In genomic region chr3:50610181-50610971, GRCh38 we compare ENCODE assay signal across 8 cellular contexts. TPM values are rescaled to one million over a fixed set of nuclear protein-coding genes. Genes with fewer than 3 reads are reported as not detected.
DNase-seq lines count a peak whose midpoint lies in the region; ATAC-seq and TF ChIP-seq lines count a peak whose summit lies in the region.

No MANE protein-coding gene starts in this region.

- H3K4me1 Mint-ChIP-seq in dendritic cell treated with granulocyte-macrophage colony-stimulating factor and Interleukin-4, amounts not matched to agents 40 ng/mL and 50 ng/mL, for 4 days (ENCODE audit: low read depth): peaks cover 53% of the 10 kb centered on the region
- peaks cover 68 to 80% of the 10 kb centered on the region in 2 donors for H3K4me1 Mint-ChIP-seq in natural killer cell treated with Interleukin-12 subunit alpha and Interleukin-12 subunit beta and Interleukin-15 and Interleukin-18, amount 100 ng/mL, for 72 hours (ENCODE audit: low read depth in 2 of 2)

- no peak for TF ChIP-seq CTCF in AG10803 (conservative IDR thresholded peaks at IDR 0.05; ENCODE audit: low read length)
- TF ChIP-seq CTCF in Peyer's patch (IDR thresholded peaks at IDR 0.05): no peak

- no peak for ATAC-seq in natural killer cell treated with Interleukin-12 subunit alpha and Interleukin-12 subunit beta and Interleukin-15 and Interleukin-18, amount 100 ng/mL, for 72 hours
- no peak for ATAC-seq in GM19452 (IDR thresholded peaks at IDR 0.05; ENCODE audit: unreplicated experiment)

- intact Hi-C loops in dendritic cell treated with granulocyte-macrophage colony-stimulating factor and Interleukin-4, amounts not matched to agents 40 ng/mL and 50 ng/mL, for 4 days (cut with micrococcal nuclease): loop anchor here (5.0 kb wide), 1 partner anchor 263 kb away; the partner anchor contains the start of gene ZMYND10

- H3K9me3 Mint-ChIP-seq in dendritic cell treated with granulocyte-macrophage colony-stimulating factor and Interleukin-4, amounts not matched to agents 40 ng/mL and 50 ng/mL, for 4 days: no peaks in the 10 kb centered on the region
- H3K9me3 Mint-ChIP-seq in natural killer cell treated with Interleukin-12 subunit alpha and Interleukin-12 subunit beta and Interleukin-15 and Interleukin-18, amount 100 ng/mL, for 72 hours: no peaks in the 10 kb centered on the region

- DNase-seq in AG10803 (ENCODE audit: low read depth) (no peak), Peyer's patch (peak in 2 of 3 donors; percentile 85 to 87), NOMO-1 treated with dmso at 0.1 percent for 144 hours (lab: John Stamatoyannopoulos, UW; ENCODE audit: unreplicated experiment) (no peak), GM19240 (ENCODE audit: insufficient read length, low spot score) (no peak), T-helper 9 cell (no peak)
- DNase-seq in natural killer cell treated with Interleukin-12 subunit alpha and Interleukin-12 subunit beta and Interleukin-15 and Interleukin-18, amount 100 ng/mL, for 72 hours (ENCODE audit: low spot score): no peak

- peaks cover 0 to 25% (median 0%) of the 10 kb centered on the region in 3 donors for H3K36me3 ChIP-seq in Peyer's patch

- no peaks in the 10 kb centered on the region for H3K9me3 ChIP-seq in Peyer's patch

- peaks cover 97% of the 10 kb centered on the region for H3K36me3 Mint-ChIP-seq in dendritic cell treated with granulocyte-macrophage colony-stimulating factor and Interleukin-4, amounts not matched to agents 40 ng/mL and 50 ng/mL, for 4 days (ENCODE audit: low read depth)
- H3K36me3 Mint-ChIP-seq in natural killer cell treated with Interleukin-12 subunit alpha and Interleukin-12 subunit beta and Interleukin-15 and Interleukin-18, amount 100 ng/mL, for 72 hours: peaks cover 30% of the 10 kb centered on the region

- H3K27me3 Mint-ChIP-seq in dendritic cell treated with granulocyte-macrophage colony-stimulating factor and Interleukin-4, amounts not matched to agents 40 ng/mL and 50 ng/mL, for 4 days: no peaks in the 10 kb centered on the region
- H3K27me3 Mint-ChIP-seq in natural killer cell treated with Interleukin-12 subunit alpha and Interleukin-12 subunit beta and Interleukin-15 and Interleukin-18, amount 100 ng/mL, for 72 hours: no peaks in the 10 kb centered on the region

- H3K27ac Mint-ChIP-seq in dendritic cell treated with granulocyte-macrophage colony-stimulating factor and Interleukin-4, amounts not matched to agents 40 ng/mL and 50 ng/mL, for 4 days: peak overlapping the region; percentile 99
- H3K27ac Mint-ChIP-seq in natural killer cell treated with Interleukin-12 subunit alpha and Interleukin-12 subunit beta and Interleukin-15 and Interleukin-18, amount 100 ng/mL, for 72 hours: peak overlapping the region; percentile 99

- no peak for TF ChIP-seq POLR2A in Peyer's patch (IDR thresholded peaks at IDR 0.05)

- H3K4me1 ChIP-seq in Peyer's patch: peaks cover 0 to 70% (median 13%) of the 10 kb centered on the region in 4 donors

- H3K4me3 Mint-ChIP-seq in dendritic cell treated with granulocyte-macrophage colony-stimulating factor and Interleukin-4, amounts not matched to agents 40 ng/mL and 50 ng/mL, for 4 days: peak overlapping the region; percentile 99
- H3K4me3 Mint-ChIP-seq in natural killer cell treated with Interleukin-12 subunit alpha and Interleukin-12 subunit beta and Interleukin-15 and Interleukin-18, amount 100 ng/mL, for 72 hours: peak overlapping the region; percentile 91

- H3K27me3 ChIP-seq in Peyer's patch: no peaks in the 10 kb centered on the region

- peak overlapping the region; percentile 81 to 92 (median 88) for H3K27ac ChIP-seq in Peyer's patch

- peak overlapping the region; percentile 74 for H3K4me3 ChIP-seq in AG10803 (ENCODE audit: low read length)
- peak overlapping the region; percentile 55 to 87 (median 68) for H3K4me3 ChIP-seq in Peyer's patch

RNA-seq across cellular contexts. Expression of gene CISH, which starts 1.2 kb away (rescaled TPM):
- total RNA-seq in Peyer's patch: 10 to 100 TPM in 3 of 4 donors, 1 to 10 TPM in 1; 9.7 to 13.5 (median 10.9) TPM
- 100 to 1,000 TPM; 146 to 151 TPM for total RNA-seq in natural killer cell treated with Interleukin-12 subunit alpha and Interleukin-12 subunit beta and Interleukin-15 and Interleukin-18, amount 100 ng/mL, for 72 hours

RNA-seq across cellular contexts. Expression of gene MAPKAPK3, which starts 6.6 kb away (rescaled TPM):
- 10 to 100 TPM; 25.6 to 44.0 (median 30.0) TPM for total RNA-seq in Peyer's patch
- 100 to 1,000 TPM in 1 of 2 donors, 10 to 100 TPM in 1; 84.8 to 106 TPM for total RNA-seq in natural killer cell treated with Interleukin-12 subunit alpha and Interleukin-12 subunit beta and Interleukin-15 and Interleukin-18, amount 100 ng/mL, for 72 hours

RNA-seq across cellular contexts. Expression of gene HEMK1, which starts 41.1 kb away (rescaled TPM):
- total RNA-seq in Peyer's patch: 10 to 100 TPM in 3 of 4 donors, 1 to 10 TPM in 1; 8.6 to 15.3 (median 12.5) TPM
- total RNA-seq in natural killer cell treated with Interleukin-12 subunit alpha and Interleukin-12 subunit beta and Interleukin-15 and Interleukin-18, amount 100 ng/mL, for 72 hours: 10 to 100 TPM; 31.5 to 48.4 TPM

RNA-seq across cellular contexts. Expression of gene C3orf18, which starts 42.8 kb away (rescaled TPM):
- total RNA-seq in Peyer's patch: 10 to 100 TPM in 1 of 4 donors, 1 to 10 TPM in 2, not detected in 1; 1.1 to 26.4 (median 3.2) TPM
- total RNA-seq in natural killer cell treated with Interleukin-12 subunit alpha and Interleukin-12 subunit beta and Interleukin-15 and Interleukin-18, amount 100 ng/mL, for 72 hours: 1 to 10 TPM; 5.1 to 6.2 TPM

Comparison
In these comparisons a context has a peak if more than half of its experiments do, and no peak if none do; other contexts are left out.
1. DNase-seq: peak in Peyer's patch (2 of 3); none in AG10803 (single experiment), natural killer cell treated with Interleukin-12 subunit alpha and Interleukin-12 subunit beta and Interleukin-15 and Interleukin-18, amount 100 ng/mL, for 72 hours (single experiment), NOMO-1 treated with dmso at 0.1 percent for 144 hours (single experiment), GM19240 (single experiment) and T-helper 9 cell (single experiment).
2. RNA of gene CISH, which starts 1.2 kb away (total RNA-seq): 146 to 151 TPM in natural killer cell treated with Interleukin-12 subunit alpha and Interleukin-12 subunit beta and Interleukin-15 and Interleukin-18, amount 100 ng/mL, for 72 hours; 9.7 to 13.5 TPM in Peyer's patch; every median in the first group is over 10 times any median in the second.